ENCODE assay signal across 9 cellular contexts in genomic region chr11:75667268-75667830, GRCh38. TPM values are rescaled to one million over a fixed set of nuclear protein-coding genes. Genes with fewer than 3 reads are reported as not detected.
DNase-seq lines count a peak whose midpoint lies in the region; ATAC-seq and TF ChIP-seq lines count a peak whose summit lies in the region.
"Had no signal": no experiment of that assay in that cellular context is flagged by ENCODE, and none has a peak within 500 bp of the region (broad histone marks: within the 10 kb centered on the region; RNA-seq: fewer than 3 reads in every experiment).

No MANE protein-coding gene starts in this region.

- peak; percentile 44 to 78 (median 76) for ATAC-seq in heart right ventricle
- peak; percentile 23 to 55 (median 51) for ATAC-seq in psoas muscle
- no peak for ATAC-seq in GM21447 (IDR thresholded peaks at IDR 0.05; ENCODE audit: unreplicated experiment)

- no peaks in the 10 kb centered on the region for H3K79me2 ChIP-seq in MM.1S (ENCODE audit: low read length)

- H3K4me3 ChIP-seq in heart right ventricle (peak overlapping the region; percentile 5 to 85 (median 63)), psoas muscle (peak overlapping the region; percentile 71), MM.1S (ENCODE audit: low read length) (no peak overlapping the region)

- no peak overlapping the region for H2AFZ ChIP-seq in MM.1S (ENCODE audit: low read length)

- no peak overlapping the region for H3K9ac ChIP-seq in MM.1S (ENCODE audit: low read length)

- H3K27ac ChIP-seq in heart right ventricle (peak overlapping the region in 8 of 10 donors; percentile 31 to 64 (median 54)), psoas muscle (no peak overlapping the region), MM.1S (ENCODE audit: low read length) (no peak overlapping the region)

- TF ChIP-seq CTCF in heart right ventricle (IDR thresholded peaks at IDR 0.05) (peak in 1 of 9 donors; percentile 19), psoas muscle (IDR thresholded peaks at IDR 0.05) (no peak), MM.1S (IDR thresholded peaks at IDR 0.05; ENCODE audit: low read length) (no peak)

- H3K4me1 ChIP-seq in heart right ventricle (peaks cover 9 to 19% (median 14%) of the 10 kb centered on the region in 9 donors), psoas muscle (peaks cover 6% of the 10 kb centered on the region), MM.1S (ENCODE audit: low read length) (no peaks in the 10 kb centered on the region; the same call in 1 of the 2 replicates)

- peak; percentile 51 for DNase-seq in DMS79 (lab: John Stamatoyannopoulos, UW)
- peak; percentile 58 for DNase-seq in HuH-7.5 (ENCODE audit: low spot score)
- peak; percentile 15 for DNase-seq in activated naive CD4-positive, alpha-beta T cell treated with anti-CD3 and anti-CD28 coated beads, Interleukin-2, amount 50 U/mL, for 16 hours
- DNase-seq in heart right ventricle: peak; percentile 20 to 37
- peak in 1 of 2 donors; percentile 27 for DNase-seq in psoas muscle
- DNase-seq in MM.1S: no peak
- no peak for DNase-seq in kidney glomerular epithelial cell (lab: John Stamatoyannopoulos, UW)

- H3K9me2 ChIP-seq in MM.1S (replicated peaks; ENCODE audit: insufficient read depth, low read length): no peaks in the 10 kb centered on the region

- WGBS in heart right ventricle, 2 donors: 1 to 2% methylated on average over 51 to 63 of the region's 63 CpGs
- WGBS in psoas muscle, 3 donors: 2 to 5% (median 4%) methylated on average over 40 to 63 of the region's 63 CpGs

- H3K9me3 ChIP-seq in heart right ventricle: no peaks in the 10 kb centered on the region
- no peaks in the 10 kb centered on the region for H3K9me3 ChIP-seq in psoas muscle
- no peaks in the 10 kb centered on the region for H3K9me3 ChIP-seq in MM.1S (replicated peaks; ENCODE audit: insufficient read depth, low read length)

- H3K27me3 ChIP-seq in heart right ventricle: peaks cover 0 to 97% (median 8%) of the 10 kb centered on the region in 7 donors
- peaks cover 0 to 67% (median 19%) of the 10 kb centered on the region in 3 donors for H3K27me3 ChIP-seq in psoas muscle (ENCODE audit: insufficient read depth in 3 of 3, low read length in 2 of 3)
- peaks cover 68% of the 10 kb centered on the region for H3K27me3 ChIP-seq in MM.1S (replicated peaks; ENCODE audit: insufficient read depth, low read length)

- intact Hi-C loops in heart right ventricle (cut with DNase I): loop anchor here in 2 of 10 donors (5.0 kb wide), 2 partner anchors 115 to 120 kb away; no protein-coding TSS in a partner anchor
- intact Hi-C loops in psoas muscle (cut with DNase I): no loop called here

- no peaks in the 10 kb centered on the region for H3F3A ChIP-seq in MM.1S (ENCODE audit: insufficient read depth, low read length)

- H3K36me3 ChIP-seq in heart right ventricle (no peaks in the 10 kb centered on the region), psoas muscle (ENCODE audit: insufficient read depth in 1 of 2, low read depth in 1 of 2) (no peaks in the 10 kb centered on the region), MM.1S (replicated peaks; ENCODE audit: insufficient read depth, low read length) (no peaks in the 10 kb centered on the region)

- H4K20me1 ChIP-seq in MM.1S (ENCODE audit: insufficient read depth, low read length): no peaks in the 10 kb centered on the region

- no peak overlapping the region for H3K4me2 ChIP-seq in MM.1S (ENCODE audit: low read depth, low read length)

RNA-seq across cellular contexts. Expression of gene MAP6, which starts 1.5 kb away (rescaled TPM):
- total RNA-seq in heart right ventricle (1 to 10 TPM; 1.9 to 9.1 (median 6.1) TPM), psoas muscle (under 1 TPM; 0.14 to 0.56 (median 0.38) TPM)
- polyA plus RNA-seq in heart right ventricle (1 to 10 TPM; 1.2 to 1.7 TPM), psoas muscle (under 1 TPM; 0.19 to 0.26 (median 0.21) TPM)

RNA-seq across cellular contexts. Expression of gene MOGAT2, which starts 50.3 kb away (rescaled TPM):
- total RNA-seq in heart right ventricle (under 1 TPM in 4 of 10 donors, not detected in 6; 0.13 to 0.35 (median 0.20) TPM), psoas muscle (not detected)
- polyA plus RNA-seq in heart right ventricle (not detected), psoas muscle (under 1 TPM in 2 of 3 donors, not detected in 1; 0.04 to 0.19 TPM)
- total RNA-seq: renal cortical epithelial cell had no signal

Comparison
In these comparisons a context has a peak if more than half of its experiments do, and no peak if none do; other contexts are left out.
1. DNase-seq: peak in DMS79 (single experiment), HuH-7.5 (single experiment), activated naive CD4-positive, alpha-beta T cell treated with anti-CD3 and anti-CD28 coated beads, Interleukin-2, amount 50 U/mL, for 16 hours (single experiment) and heart right ventricle (2 of 2); none in MM.1S (single experiment) and kidney glomerular epithelial cell (single experiment).
2. H3K27ac ChIP-seq: peak in heart right ventricle (8 of 10); none in psoas muscle (single experiment) and MM.1S (single experiment).